34 cellular contexts compared by ENCODE assay signal in the genomic region with DNA sequence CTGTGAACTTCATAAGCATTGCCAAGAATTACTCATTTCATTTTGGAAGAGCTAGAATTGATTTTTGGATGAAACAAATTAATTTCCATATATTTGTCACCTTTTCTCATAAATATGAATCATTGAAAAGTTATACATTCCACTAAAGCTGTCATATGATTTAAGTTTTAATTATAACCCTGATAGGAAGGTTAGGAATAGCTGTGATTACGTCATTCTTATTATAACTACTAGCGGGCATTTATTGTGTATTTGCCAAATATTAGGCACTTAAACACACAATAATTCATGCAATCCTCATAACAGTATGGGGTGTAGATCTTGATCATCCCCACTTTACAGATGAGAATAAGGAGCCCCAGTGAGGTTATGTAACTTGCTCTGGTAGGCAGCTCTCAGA.
"Had no signal": no experiment of that assay in that cellular context is flagged by ENCODE, and none has a peak within 500 bp of the region (broad histone marks: within the 10 kb centered on the region; RNA-seq: fewer than 3 reads in every experiment).

No MANE protein-coding gene starts in this region.

- H3K36me3 ChIP-seq: adrenal gland, brain microvascular endothelial cell, breast epithelium had no signal

- H3K27me3 ChIP-seq: adrenal gland, body of pancreas, brain microvascular endothelial cell, breast epithelium had no signal

- H3K4me1 ChIP-seq: adrenal gland, body of pancreas, breast epithelium had no signal

- DNase-seq: activated B cell treated with CpG ODN at 0.5 μM for 24 hours; activated CD4-positive, alpha-beta memory T cell treated with anti-CD3 and anti-CD28 coated beads for 36 hours; activated CD4-positive, alpha-beta T cell treated with anti-CD3 and anti-CD28 coated beads for 4 hours; activated CD4-positive, alpha-beta T cell treated with anti-CD3 and anti-CD28 coated beads, Interleukin-2, amount 10 ng/mL, durations not matched to agents 24 days and 14 days; activated CD4-positive, alpha-beta T cell treated with anti-CD3 and anti-CD28 coated beads, Interleukin-2, amount 50 U/mL, for 1 hour; activated CD4-positive, alpha-beta T cell treated with anti-CD3 and anti-CD28 coated beads, Interleukin-2, amount 50 U/mL, for 4 hours; activated CD4-positive, CD25-positive, alpha-beta regulatory T cell treated with anti-CD3 and anti-CD28 coated beads, Interleukin-2, amount 50 U/mL, for 72 hours; activated CD8-positive, alpha-beta memory T cell treated with anti-CD3 and anti-CD28 coated beads, Interleukin-2, amount 50 U/mL, for 4 hours; activated CD8-positive, alpha-beta T cell treated with anti-CD3 and anti-CD28 coated beads for 36 hours; activated effector memory CD4-positive, alpha-beta T cell treated with anti-CD3 and anti-CD28 coated beads, Interleukin-2, amount 50 U/mL, for 16 hours; activated gamma-delta T cell treated with Interleukin-2 at 50 U/mL for 16 hours; activated naive CD4-positive, alpha-beta T cell; activated naive CD4-positive, alpha-beta T cell treated with anti-CD3 and anti-CD28 coated beads for 36 hours; activated naive CD4-positive, alpha-beta T cell treated with anti-CD3 and anti-CD28 coated beads, Interleukin-2, amount 50 U/mL, for 16 hours; activated naive CD8-positive, alpha-beta T cell treated with anti-CD3 and anti-CD28 coated beads for 36 hours; activated T-cell treated with anti-CD3 and anti-CD28 coated beads for 4 hours; activated T-cell treated with anti-CD3 and anti-CD28 coated beads, Interleukin-2, amount 50 U/mL, for 1 hour; activated T-cell treated with anti-CD3 and anti-CD28 coated beads, Interleukin-2, amount 50 U/mL, for 4 hours; activated T-cell treated with anti-CD3 and anti-CD28 coated beads, Interleukin-2, amount 50 U/mL, for 72 hours; adrenal gland; amniotic stem cell; aorta; body of pancreas; brain microvascular endothelial cell; central memory CD4-positive, alpha-beta T cell; T-helper 1 cell; T-helper 2 cell; T-helper 9 cell had no signal

- H3K4me3 ChIP-seq: adrenal gland, body of pancreas, breast epithelium had no signal

- ATAC-seq: activated CD8-positive, alpha-beta T cell treated with anti-CD3 and anti-CD28 coated beads for 36 hours; activated naive CD4-positive, alpha-beta T cell treated with anti-CD3 and anti-CD28 coated beads, Interleukin-2, amount 50 U/mL, for 72 hours; activated T-cell treated with anti-CD3 and anti-CD28 coated beads, Interleukin-2, amount 50 U/mL, for 4 hours; activated T-cell treated with anti-CD3 and anti-CD28 coated beads, Interleukin-2, amount 50 U/mL, for 72 hours; activated T-helper 17 cell treated with anti-CD3 and anti-CD28 coated beads, Interleukin-2, amount 50 U/mL, for 72 hours; body of pancreas had no signal

- H3K27ac ChIP-seq: adrenal gland, body of pancreas, brain microvascular endothelial cell, breast epithelium, VCaP had no signal

- H3K9me3 ChIP-seq: adrenal gland, body of pancreas, breast epithelium had no signal

- FAIRE-seq: astrocyte, TTC549 had no signal
